ENCODE assay signal across 13 cellular contexts in the genomic region with DNA sequence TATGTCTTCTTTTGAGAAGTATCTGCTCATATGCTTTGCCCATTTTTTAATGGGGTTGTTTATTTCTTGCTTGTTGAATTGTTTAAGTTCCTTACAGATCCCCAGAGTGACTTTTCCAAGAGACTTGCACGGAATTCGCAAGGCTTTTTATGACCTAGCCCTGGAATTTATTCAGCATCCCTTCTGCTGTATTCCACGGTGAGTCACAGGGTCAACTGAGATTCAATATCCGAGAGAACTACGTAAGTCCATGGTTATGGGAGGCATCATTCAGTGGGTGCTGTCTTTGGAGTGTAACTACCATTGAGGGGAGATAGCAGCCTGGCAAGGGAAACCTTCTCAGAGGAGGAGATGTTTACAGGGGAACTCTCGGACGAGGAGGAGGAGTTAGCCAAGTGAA. TPM values are rescaled to one million over a fixed set of nuclear protein-coding genes. Genes with fewer than 3 reads are reported as not detected.
DNase-seq lines count a peak whose midpoint lies in the region; ATAC-seq, FAIRE-seq and TF ChIP-seq lines count a peak whose summit lies in the region.
"Had no signal": no experiment of that assay in that cellular context is flagged by ENCODE, and none has a peak within 500 bp of the region (broad histone marks: within the 10 kb centered on the region; RNA-seq: fewer than 3 reads in every experiment).

No MANE protein-coding gene starts in this region.

- H3K4me3 ChIP-seq in HepG2 (replicated peaks in 1 of 3; ENCODE audit: insufficient read depth in 1 of 3, low read depth in 2 of 3, low read length in 3 of 3) (no peak overlapping the region), right lobe of liver (no peak overlapping the region)
- H3K4me3 ChIP-seq: colonic mucosa had no signal

- CTCF ChIA-PET in HepG2 (lab: Yijun Ruan, JAX; ENCODE audit: low intra/inter-chr PET ratio, low total read pairs) (no interaction called here), WTC11 (lab: Charles Lee) (no interaction called here)

- no peaks in the 10 kb centered on the region for H3K79me2 ChIP-seq in HepG2 (ENCODE audit: insufficient read depth, low read length)

- ATAC-seq in HepG2 (no peak), right lobe of liver (no peak), WTC11 (no peak), left colon (no peak), HG03378 (IDR thresholded peaks at IDR 0.05; ENCODE audit: unreplicated experiment) (no peak)

- POLR2A ChIA-PET in HepG2 (lab: Yijun Ruan, JAX) (interaction anchor here (0.6 kb wide), 1 partner anchor 551 kb away, joined by 5 read pairs; no protein-coding TSS in a partner anchor), WTC11 (lab: Charles Lee) (no interaction called here)

- H3K27me3 ChIP-seq in HepG2 (ENCODE audit: control insufficient read depth in 1 of 2, insufficient read depth in 2 of 2, low read length in 2 of 2) = no peaks in the 10 kb centered on the region; a peak in 1 of 5 replicates
- H3K27me3 ChIP-seq in right lobe of liver = no peaks in the 10 kb centered on the region
- H3K27me3 ChIP-seq: colonic mucosa had no signal

- TF ChIP-seq EP300 in HepG2 (IDR thresholded peaks at IDR 0.05; ENCODE audit: low read depth in 2 of 2, low read length in 2 of 2) (no peak), HepG2 (CRISPR knock-in tag; IDR thresholded peaks at IDR 0.05; ENCODE audit: borderline replicate concordance) (no peak)

- H2AFZ ChIP-seq in HepG2 (ENCODE audit: low read length) = no peak overlapping the region

- H3K36me3 ChIP-seq in HepG2 (replicated peaks in 1 of 2; ENCODE audit: control insufficient read depth in 1 of 2, insufficient read depth in 2 of 2, low read length in 2 of 2) (no peaks in the 10 kb centered on the region), right lobe of liver (no peaks in the 10 kb centered on the region)
- H3K36me3 ChIP-seq: colonic mucosa had no signal

- H3K9ac ChIP-seq in HepG2 (ENCODE audit: insufficient read depth, low read depth, low read length) = no peak overlapping the region

- 45% methylated on average over 7 of the region's 7 CpGs for WGBS in HepG2 (ENCODE audit: low lambda C conversion rate)
- WGBS in right lobe of liver (ENCODE audit: insufficient coverage, low coverage, low lambda C conversion rate, missing lambda C conversion rate) = 90% methylated on average over 7 of the region's 7 CpGs

- peak overlapping the region; percentile 61 for H3K27ac Mint-ChIP-seq in WTC11

- peaks cover 17% of the 10 kb centered on the region for H3K4me1 ChIP-seq in HepG2 (ENCODE audit: insufficient read depth, low read length)
- no peaks in the 10 kb centered on the region for H3K4me1 ChIP-seq in right lobe of liver
- H3K4me1 ChIP-seq: colonic mucosa had no signal

- no peak overlapping the region for H3K27ac ChIP-seq in HepG2 (ENCODE audit: extremely low read length, insufficient read depth, low read length)
- H3K27ac ChIP-seq in right lobe of liver = no peak overlapping the region
- H3K27ac ChIP-seq: colonic mucosa had no signal

- intact Hi-C loops in HepG2 (cut with micrococcal nuclease; ENCODE audit: unreplicated experiment) (no loop called here), right lobe of liver (cut with DNase I) (no loop called here), left colon (cut with DNase I, micrococcal nuclease) (no loop called here)

- TF ChIP-seq CTCF in HepG2 (CRISPR knock-in tag; IDR thresholded peaks at IDR 0.05) (no peak), right lobe of liver (IDR thresholded peaks at IDR 0.05) (no peak), WTC11 (IDR thresholded peaks at IDR 0.05) (no peak)

- no peak for TF ChIP-seq RAD21 in HepG2 (CRISPR knock-in tag; IDR thresholded peaks at IDR 0.05)

- DNase-seq in HepG2 (ENCODE audit: low spot score) = peak; percentile 29
- DNase-seq in right lobe of liver = no peak
- DNase-seq in WTC11 (ENCODE audit: low spot score) = no peak
- DNase-seq in glomerular endothelial cell (ENCODE audit: extremely low read depth, low read depth, low spot score) = peak; percentile 91
- DNase-seq in retina = no peak
- no peak for DNase-seq in left colon
- DNase-seq in UCSD-AML1 (lab: John Stamatoyannopoulos, UW; ENCODE audit: unreplicated experiment) = no peak
- DNase-seq: colonic mucosa; NCI-H2029 treated with DMSO at 0.1 percent for 48 hours; stimulated activated CD4-positive, alpha-beta T cell treated with anti-CD3 and anti-CD28 coated beads, Interleukin-2, amount 100 ng/mL, for 48 hours had no signal

- in situ Hi-C loops in HepG2 (cut with HindIII; ENCODE audit: extremely low pct_ligation_motif_present, low pct_unique_long_range_greater_than_20kb) = loop anchor here (5.0 kb wide), 1 partner anchor 33 kb away; no protein-coding TSS in a partner anchor

- no peak for FAIRE-seq in HepG2 (lab: Jason Lieb, UNC)
- FAIRE-seq: A204.1 had no signal

- no peak overlapping the region for H3K4me2 ChIP-seq in HepG2 (ENCODE audit: low read depth, low read length)

- no peaks in the 10 kb centered on the region for H3K27me3 Mint-ChIP-seq in WTC11 (ENCODE audit: low read depth)

- peaks cover 59% of the 10 kb centered on the region for H3K4me1 Mint-ChIP-seq in WTC11

- H3K9me3 Mint-ChIP-seq in WTC11 = no peaks in the 10 kb centered on the region
- H3K9me3 Mint-ChIP-seq: nephron had no signal

- H4K20me1 ChIP-seq in HepG2 (ENCODE audit: insufficient read depth, low read length) = no peaks in the 10 kb centered on the region

- H3K9me3 ChIP-seq in HepG2 (ENCODE audit: low read length) (no peaks in the 10 kb centered on the region), right lobe of liver (no peaks in the 10 kb centered on the region)
- H3K9me3 ChIP-seq: colonic mucosa had no signal

- no peak overlapping the region for H3K4me3 Mint-ChIP-seq in WTC11
- H3K4me3 Mint-ChIP-seq: nephron had no signal

- TF ChIP-seq POLR2A in HepG2 (IDR thresholded peaks at IDR 0.05; ENCODE audit: insufficient read depth in 1 of 2, low read depth in 2 of 2, low read length in 2 of 2) = no peak
- no peak for TF ChIP-seq POLR2A in right lobe of liver (IDR thresholded peaks at IDR 0.05)

- no TSS peak for BruUV-seq in HepG2 (replicated peaks; lab: Mats Ljungman, UMichigan)

- H3K36me3 Mint-ChIP-seq in WTC11 = no peaks in the 10 kb centered on the region

TF ChIP-seq in WTC11, 78 proteins besides CTCF, POLR2A, EP300 and RAD21 (continues in another document):
- TF ChIP-seq GABPB1 (CRISPR knock-in tag; IDR thresholded peaks at IDR 0.05) (no peak), ZNF423 (CRISPR knock-in tag; IDR thresholded peaks at IDR 0.05) (no peak)

RNA-seq across cellular contexts. Expression of a gene that starts 20.9 kb away (rescaled TPM):
- total RNA-seq in HepG2 (2016; rRNA removed; fragmentation: Illumina TruSeq; extraction: Trizol) = 0.24 and 0.27 TPM in 2 replicates
- 0.18 TPM in 1 of 2 replicates, not detected in the other for total RNA-seq in HepG2 (2016; cell fraction: cytosol; rRNA removed; fragmentation: Illumina TruSeq; extraction: Trizol; ENCODE audit: low read depth)
- 0.18 and 0.80 TPM in 2 replicates for total RNA-seq in HepG2 (2016; cell fraction: insoluble cytoplasmic fraction; rRNA removed; fragmentation: Illumina TruSeq; extraction: Trizol)
- 0.06 and 0.07 TPM in 2 replicates for total RNA-seq in HepG2 (2016; cell fraction: membrane; rRNA removed; fragmentation: Illumina TruSeq; extraction: Trizol)
- total RNA-seq in HepG2 (2016; cell fraction: nucleus; rRNA removed; fragmentation: Illumina TruSeq; extraction: Trizol) = 0.63 and 1.0 TPM in 2 replicates
- 3.0 and 3.3 TPM in 2 replicates for polyA plus RNA-seq in HepG2 (2011; rRNA removed)
- polyA plus RNA-seq in HepG2 (2011; cell fraction: cytosol; rRNA removed) = 3.3 TPM in 2 replicates
- polyA plus RNA-seq in HepG2 (2011; cell fraction: nucleus; rRNA removed) = 1.1 and 1.2 TPM in 2 replicates
- polyA plus RNA-seq in HepG2 (2012) = 0.38 and 0.91 TPM in 2 replicates
- 0.05 and 0.16 TPM in 2 replicates for polyA plus RNA-seq in HepG2 (2016; cell fraction: cytosol; fragmentation: Illumina TruSeq; extraction: Trizol; ENCODE audit: low read depth)
- polyA plus RNA-seq in HepG2 (2016; cell fraction: insoluble cytoplasmic fraction; fragmentation: Illumina TruSeq; extraction: Trizol; ENCODE audit: low read depth) = 0.49 and 0.73 TPM in 2 replicates
- polyA plus RNA-seq in HepG2 (2016; cell fraction: membrane; fragmentation: Illumina TruSeq; extraction: Trizol; ENCODE audit: low read depth) = 0.24 and 0.27 TPM in 2 replicates
- 1.00 and 1.3 TPM in 2 replicates for polyA plus RNA-seq in HepG2 (2016; cell fraction: nucleus; fragmentation: Illumina TruSeq; extraction: Trizol; ENCODE audit: insufficient read depth, low read depth)
- 20.8 and 1,453 TPM in 2 replicates for polyA minus RNA-seq in HepG2 (2011; rRNA and poly(A)+ RNA removed; ENCODE audit: low replicate concordance)
- polyA minus RNA-seq in HepG2 (2011; cell fraction: cytosol; rRNA and poly(A)+ RNA removed) = 2.6 and 2.8 TPM in 2 replicates
- polyA minus RNA-seq in HepG2 (2011; cell fraction: nucleus; rRNA and poly(A)+ RNA removed) = 1.1 and 1.4 TPM in 2 replicates
- total RNA-seq in right lobe of liver = under 1 TPM; 0.35 to 0.80 (median 0.44) TPM
- 1.1 to 1.3 TPM (median 1.3 TPM) in 3 replicates for total RNA-seq in WTC11 (2021)
- total RNA-seq in glomerular endothelial cell = 14.9 and 18.7 TPM in 2 replicates
- total RNA-seq in left colon = 100 to 1,000 TPM; 206 to 463 TPM

RNA-seq across cellular contexts. Expression of a gene that starts 57.3 kb away (rescaled TPM):
- 78.7 and 101 TPM in 2 replicates for total RNA-seq in HepG2 (2016; rRNA removed; fragmentation: Illumina TruSeq; extraction: Trizol)
- 17.1 and 20.5 TPM in 2 replicates for total RNA-seq in HepG2 (2016; cell fraction: cytosol; rRNA removed; fragmentation: Illumina TruSeq; extraction: Trizol; ENCODE audit: low read depth)
- 83.5 and 95.5 TPM in 2 replicates for total RNA-seq in HepG2 (2016; cell fraction: insoluble cytoplasmic fraction; rRNA removed; fragmentation: Illumina TruSeq; extraction: Trizol)
- 25.9 and 31.6 TPM in 2 replicates for total RNA-seq in HepG2 (2016; cell fraction: membrane; rRNA removed; fragmentation: Illumina TruSeq; extraction: Trizol)
- 58.7 and 68.9 TPM in 2 replicates for total RNA-seq in HepG2 (2016; cell fraction: nucleus; rRNA removed; fragmentation: Illumina TruSeq; extraction: Trizol)
- 37.3 and 48.5 TPM in 2 replicates for polyA plus RNA-seq in HepG2 (2011; rRNA removed)
- 26.7 and 40.8 TPM in 2 replicates for polyA plus RNA-seq in HepG2 (2011; cell fraction: cytosol; rRNA removed)
- polyA plus RNA-seq in HepG2 (2011; cell fraction: nucleus; rRNA removed) = 72.4 and 75.0 TPM in 2 replicates
- polyA plus RNA-seq in HepG2 (2012) = 36.4 and 46.7 TPM in 2 replicates
- polyA plus RNA-seq in HepG2 (2016; cell fraction: cytosol; fragmentation: Illumina TruSeq; extraction: Trizol; ENCODE audit: low read depth) = 6.7 and 8.1 TPM in 2 replicates
- polyA plus RNA-seq in HepG2 (2016; cell fraction: insoluble cytoplasmic fraction; fragmentation: Illumina TruSeq; extraction: Trizol; ENCODE audit: low read depth) = 82.3 and 82.4 TPM in 2 replicates
- 12.6 and 15.8 TPM in 2 replicates for polyA plus RNA-seq in HepG2 (2016; cell fraction: membrane; fragmentation: Illumina TruSeq; extraction: Trizol; ENCODE audit: low read depth)
- 68.6 and 70.6 TPM in 2 replicates for polyA plus RNA-seq in HepG2 (2016; cell fraction: nucleus; fragmentation: Illumina TruSeq; extraction: Trizol; ENCODE audit: insufficient read depth, low read depth)
- 25.7 and 60.1 TPM in 2 replicates for polyA minus RNA-seq in HepG2 (2011; rRNA and poly(A)+ RNA removed; ENCODE audit: low replicate concordance)
- 26.0 and 29.4 TPM in 2 replicates for polyA minus RNA-seq in HepG2 (2011; cell fraction: cytosol; rRNA and poly(A)+ RNA removed)
- polyA minus RNA-seq in HepG2 (2011; cell fraction: nucleus; rRNA and poly(A)+ RNA removed) = 68.6 and 82.9 TPM in 2 replicates
- total RNA-seq in right lobe of liver = 10 to 100 TPM; 23.8 to 30.2 (median 25.3) TPM
- total RNA-seq in WTC11 (2021) = 59.2 to 64.8 TPM (median 59.2 TPM) in 3 replicates
- total RNA-seq in glomerular endothelial cell = 49.5 and 51.6 TPM in 2 replicates
- 10 to 100 TPM; 30.5 to 31.0 TPM for total RNA-seq in left colon

Comparison
In these comparisons a context has a peak if more than half of its experiments do, and no peak if none do; other contexts are left out.
1. DNase-seq: peak in HepG2 (single experiment) and glomerular endothelial cell (single experiment); none in right lobe of liver (0 of 3), WTC11 (single experiment), retina (single experiment), left colon (0 of 2) and UCSD-AML1 (single experiment).
2. RNA of a gene that starts 20.9 kb away (total RNA-seq): 206 to 463 TPM in left colon; 14.9 to 18.7 TPM in glomerular endothelial cell, 1.1 to 1.3 TPM in WTC11, 0.35 to 0.80 TPM in right lobe of liver and 0.06 to 1.0 TPM in HepG2; every median in the first group is over 10 times any median in the second.